In genomic region chr4:123342498-123342897, GRCh38 we compare ENCODE assay signal across 1 cellular context.
TF ChIP-seq lines count a peak whose summit lies in the region.

No MANE protein-coding gene starts in this region.

TF ChIP-seq in endothelial cell of umbilical vein, 7 proteins besides CTCF, POLR2A, EP300 and RAD21:
- no peak for TF ChIP-seq FOS (IDR thresholded peaks at IDR 0.05; ENCODE audit: borderline replicate concordance, insufficient read depth, low read length)
- no peak for TF ChIP-seq GATA2 (IDR thresholded peaks at IDR 0.05; ENCODE audit: insufficient read depth, insufficient read length, low read depth, low read length)
- TF ChIP-seq JUN (IDR thresholded peaks at IDR 0.05; ENCODE audit: borderline replicate concordance, insufficient read depth, insufficient read length, low read depth): no peak
- TF ChIP-seq POLR2AphosphoS5 (IDR thresholded peaks at IDR 0.05; ENCODE audit: insufficient read depth, low read depth, low read length): no peak
- no peak for TF ChIP-seq MAX (IDR thresholded peaks at IDR 0.05; ENCODE audit: insufficient read depth, insufficient read length)
- no peak for TF ChIP-seq EZH2 (IDR thresholded peaks at IDR 0.05; ENCODE audit: borderline replicate concordance, low read depth, low read length, severe bottlenecking)
- no peak for TF ChIP-seq MYC (IDR thresholded peaks at IDR 0.05; ENCODE audit: low read depth, low read length)
TF ChIP-seq in endothelial cell of umbilical vein: peak in this region for 0.
